In genomic region chr2:157479081-157480027, GRCh38 we compare ENCODE assay signal across 11 cellular contexts.
A peak's percentile ranks its signal among the peaks of the same experiment; 100 is the strongest.
DNase-seq lines count a peak whose midpoint lies in the region; ATAC-seq and TF ChIP-seq lines count a peak whose summit lies in the region.
"Had no signal": no experiment of that assay in that cellular context is flagged by ENCODE, and none has a peak within 500 bp of the region (broad histone marks: within the 10 kb centered on the region; RNA-seq: fewer than 3 reads in every experiment).

No MANE protein-coding gene starts in this region.

- intact Hi-C loops in dendritic cell treated with granulocyte-macrophage colony-stimulating factor and Interleukin-4, amounts not matched to agents 40 ng/mL and 50 ng/mL, for 4 days (cut with micrococcal nuclease) = no loop called here

- peaks cover 31% of the 10 kb centered on the region for H3K4me1 Mint-ChIP-seq in dendritic cell treated with granulocyte-macrophage colony-stimulating factor and Interleukin-4, amounts not matched to agents 40 ng/mL and 50 ng/mL, for 4 days (ENCODE audit: low read depth)
- H3K4me1 Mint-ChIP-seq: endodermal cell had no signal

- ATAC-seq in GM18498 (IDR thresholded peaks at IDR 0.05; ENCODE audit: unreplicated experiment) (peak; percentile 70), GM19395 (IDR thresholded peaks at IDR 0.05; ENCODE audit: unreplicated experiment) (peak; percentile 46), HG03432 (IDR thresholded peaks at IDR 0.05; ENCODE audit: unreplicated experiment) (peak; percentile 33), HG02885 (IDR thresholded peaks at IDR 0.05; ENCODE audit: poor library complexity, unreplicated experiment) (no peak)
- ATAC-seq: PC-3 had no signal

- TF ChIP-seq CTCF in coronary artery (IDR thresholded peaks at IDR 0.05) = no peak

- H3K9me3 Mint-ChIP-seq in dendritic cell treated with granulocyte-macrophage colony-stimulating factor and Interleukin-4, amounts not matched to agents 40 ng/mL and 50 ng/mL, for 4 days = no peaks in the 10 kb centered on the region
- H3K9me3 Mint-ChIP-seq: endodermal cell had no signal

- H3K4me3 ChIP-seq in coronary artery = no peak overlapping the region
- H3K4me3 ChIP-seq: MG63 had no signal

- no peak overlapping the region for H3K4me3 Mint-ChIP-seq in dendritic cell treated with granulocyte-macrophage colony-stimulating factor and Interleukin-4, amounts not matched to agents 40 ng/mL and 50 ng/mL, for 4 days
- H3K4me3 Mint-ChIP-seq: endodermal cell had no signal

- H3K27ac Mint-ChIP-seq in dendritic cell treated with granulocyte-macrophage colony-stimulating factor and Interleukin-4, amounts not matched to agents 40 ng/mL and 50 ng/mL, for 4 days = peak overlapping the region; percentile 58
- H3K27ac Mint-ChIP-seq: endodermal cell had no signal

- H3K27ac ChIP-seq in coronary artery = no peak overlapping the region

- H3K36me3 Mint-ChIP-seq in dendritic cell treated with granulocyte-macrophage colony-stimulating factor and Interleukin-4, amounts not matched to agents 40 ng/mL and 50 ng/mL, for 4 days (ENCODE audit: low read depth) = no peaks in the 10 kb centered on the region

- no peaks in the 10 kb centered on the region for H3K27me3 Mint-ChIP-seq in dendritic cell treated with granulocyte-macrophage colony-stimulating factor and Interleukin-4, amounts not matched to agents 40 ng/mL and 50 ng/mL, for 4 days

- DNase-seq in NCI-H2171 treated with DMSO at 0.1 percent for 48 hours (lab: John Stamatoyannopoulos, UW) = no peak
- DNase-seq in NCI-H2081 treated with DMSO at 0.1 percent for 48 hours (lab: John Stamatoyannopoulos, UW) = no peak
- DNase-seq in coronary artery (ENCODE audit: low spot score) = no peak
- DNase-seq: endodermal cell, MG63, PC-3 had no signal
